8 cellular contexts compared by ENCODE assay signal in the genomic region with DNA sequence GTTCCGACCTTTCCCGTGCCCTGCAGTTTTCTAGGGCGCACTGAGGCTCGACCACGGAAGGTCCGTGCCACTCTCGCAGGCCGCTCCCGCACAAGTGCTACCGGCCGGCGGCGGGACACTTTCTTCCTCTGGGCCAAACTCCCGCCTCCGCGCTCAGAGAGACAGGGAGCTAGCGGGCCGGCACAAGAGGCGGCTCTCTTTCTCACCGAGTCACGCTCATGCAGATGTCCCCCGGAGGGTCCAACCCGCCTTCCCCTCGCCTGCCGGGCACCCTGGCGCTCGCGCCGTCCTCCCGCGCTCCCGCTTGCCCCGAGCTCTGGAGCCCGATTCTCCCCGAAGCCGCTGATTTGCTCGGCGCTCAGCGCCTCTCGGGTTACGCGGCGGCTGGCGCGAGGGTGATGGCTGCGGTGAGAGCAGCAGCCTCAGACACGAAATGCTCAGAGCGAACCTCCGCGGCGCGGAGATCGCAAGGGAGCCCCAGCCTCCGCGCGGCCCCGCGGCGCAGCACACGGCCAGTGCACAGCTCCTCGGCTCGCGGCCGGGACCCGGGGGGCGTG. TPM values are rescaled to one million over a fixed set of nuclear protein-coding genes. Genes with fewer than 3 reads are reported as not detected.
A peak's percentile ranks its signal among the peaks of the same experiment; 100 is the strongest.
DNase-seq lines count a peak whose midpoint lies in the region; ATAC-seq and TF ChIP-seq lines count a peak whose summit lies in the region.

No MANE protein-coding gene starts in this region.

- no peak overlapping the region for H2AFZ ChIP-seq in MM.1S (ENCODE audit: low read length)

- peak; percentile 45 for DNase-seq in NCI-H1436 (lab: John Stamatoyannopoulos, UW)
- DNase-seq in NCI-H1436 treated with DMSO at 0.1 percent for 48 hours (lab: John Stamatoyannopoulos, UW) = no peak
- DNase-seq in MM.1S = peak; percentile 12
- DNase-seq in activated naive CD4-positive, alpha-beta T cell treated with anti-CD3 and anti-CD28 coated beads, Interleukin-2, amount 50 U/mL, for 72 hours (ENCODE audit: low spot score in 2 of 2) = peak; percentile 42 to 47
- DNase-seq in heart right ventricle = peak in 1 of 2 donors; percentile 50
- DNase-seq in posterior vena cava (ENCODE audit: low spot score) = peak; percentile 80
- DNase-seq in NCI-H1048 (lab: John Stamatoyannopoulos, UW) = no peak

- H3K9me3 ChIP-seq in MM.1S (replicated peaks; ENCODE audit: insufficient read depth, low read length) = no peaks in the 10 kb centered on the region
- H3K9me3 ChIP-seq in heart right ventricle = no peaks in the 10 kb centered on the region

- intact Hi-C loops in heart right ventricle (cut with DNase I) (loop anchor here in 6 of 10 donors (1.0 to 5.0 kb wide), 6 partner anchors 34 to 70 kb away; no protein-coding TSS in a partner anchor), posterior vena cava (cut with DNase I) (loop anchor here in 1 of 2 donors (5.0 kb wide), 1 partner anchor 35 kb away; no protein-coding TSS in a partner anchor)

- no peaks in the 10 kb centered on the region for H3K4me1 ChIP-seq in MM.1S (ENCODE audit: low read length)
- H3K4me1 ChIP-seq in heart right ventricle = peaks cover 4 to 40% (median 19%) of the 10 kb centered on the region in 9 donors

- peak; percentile 30 to 66 for ATAC-seq in activated naive CD4-positive, alpha-beta T cell treated with anti-CD3 and anti-CD28 coated beads, Interleukin-2, amount 50 U/mL, for 72 hours
- peak; percentile 7 to 57 (median 38) for ATAC-seq in heart right ventricle
- ATAC-seq in GM19324 (IDR thresholded peaks at IDR 0.05; ENCODE audit: low FRiP score, unreplicated experiment) = no peak

- H3K4me3 ChIP-seq in MM.1S (ENCODE audit: low read length) = no peak overlapping the region
- H3K4me3 ChIP-seq in heart right ventricle = peak overlapping the region; percentile 25 to 72 (median 53)

- 1% methylated on average over 51 to 66 of the region's 66 CpGs for WGBS in heart right ventricle, 2 donors

- no peaks in the 10 kb centered on the region for H3K9me2 ChIP-seq in MM.1S (replicated peaks; ENCODE audit: insufficient read depth, low read length)

- no peak for TF ChIP-seq CTCF in MM.1S (IDR thresholded peaks at IDR 0.05; ENCODE audit: low read length)
- TF ChIP-seq CTCF in heart right ventricle (IDR thresholded peaks at IDR 0.05) = no peak

- no peak overlapping the region for H3K27ac Mint-ChIP-seq in activated naive CD4-positive, alpha-beta T cell treated with anti-CD3 and anti-CD28 coated beads, Interleukin-2, amount 50 U/mL, for 72 hours

- peak overlapping the region; percentile 54; the same call in 1 of the 2 replicates for H3K4me2 ChIP-seq in MM.1S (ENCODE audit: low read depth, low read length)

- H3K36me3 ChIP-seq in MM.1S (replicated peaks; ENCODE audit: insufficient read depth, low read length) (no peaks in the 10 kb centered on the region), heart right ventricle (no peaks in the 10 kb centered on the region)

- H4K20me1 ChIP-seq in MM.1S (ENCODE audit: insufficient read depth, low read length) = no peaks in the 10 kb centered on the region

- H3K9ac ChIP-seq in MM.1S (ENCODE audit: low read length) = no peak overlapping the region

- H3K9me3 Mint-ChIP-seq in activated naive CD4-positive, alpha-beta T cell treated with anti-CD3 and anti-CD28 coated beads, Interleukin-2, amount 50 U/mL, for 72 hours = no peaks in the 10 kb centered on the region

- H3F3A ChIP-seq in MM.1S (ENCODE audit: insufficient read depth, low read length) = no peaks in the 10 kb centered on the region

- no peaks in the 10 kb centered on the region for H3K79me2 ChIP-seq in MM.1S (ENCODE audit: low read length)

- H3K27ac ChIP-seq in MM.1S (ENCODE audit: low read length) = no peak overlapping the region
- H3K27ac ChIP-seq in heart right ventricle = peak overlapping the region in 3 of 10 donors; percentile 25 to 71 (median 35)

- H3K27me3 ChIP-seq in MM.1S (replicated peaks; ENCODE audit: insufficient read depth, low read length) = peaks cover 44% of the 10 kb centered on the region
- peaks cover 4 to 73% (median 58%) of the 10 kb centered on the region in 7 donors for H3K27me3 ChIP-seq in heart right ventricle

- no peaks in the 10 kb centered on the region for H3K36me3 Mint-ChIP-seq in activated naive CD4-positive, alpha-beta T cell treated with anti-CD3 and anti-CD28 coated beads, Interleukin-2, amount 50 U/mL, for 72 hours

RNA-seq across cellular contexts. Expression of a gene that starts 1.0 kb away (rescaled TPM):
- not detected for total RNA-seq in activated naive CD4-positive, alpha-beta T cell treated with anti-CD3 and anti-CD28 coated beads, Interleukin-2, amount 50 U/mL, for 72 hours
- total RNA-seq in heart right ventricle (1 to 10 TPM in 8 of 10 donors, under 1 TPM in 2; 0.61 to 6.6 (median 2.4) TPM), posterior vena cava (under 1 TPM in 1 of 2 donors, not detected in 1; 0.38 TPM)
- 1 to 10 TPM in 1 of 2 donors, under 1 TPM in 1; 0.55 to 4.0 TPM for polyA plus RNA-seq in heart right ventricle

Comparison
In these comparisons a context has a peak if more than half of its experiments do, and no peak if none do; other contexts are left out.
1. DNase-seq: peak in NCI-H1436 (single experiment), MM.1S (single experiment), activated naive CD4-positive, alpha-beta T cell treated with anti-CD3 and anti-CD28 coated beads, Interleukin-2, amount 50 U/mL, for 72 hours (2 of 2) and posterior vena cava (single experiment); none in NCI-H1436 treated with DMSO at 0.1 percent for 48 hours (single experiment) and NCI-H1048 (single experiment).